20 cellular contexts compared by ENCODE assay signal in the genomic region with DNA sequence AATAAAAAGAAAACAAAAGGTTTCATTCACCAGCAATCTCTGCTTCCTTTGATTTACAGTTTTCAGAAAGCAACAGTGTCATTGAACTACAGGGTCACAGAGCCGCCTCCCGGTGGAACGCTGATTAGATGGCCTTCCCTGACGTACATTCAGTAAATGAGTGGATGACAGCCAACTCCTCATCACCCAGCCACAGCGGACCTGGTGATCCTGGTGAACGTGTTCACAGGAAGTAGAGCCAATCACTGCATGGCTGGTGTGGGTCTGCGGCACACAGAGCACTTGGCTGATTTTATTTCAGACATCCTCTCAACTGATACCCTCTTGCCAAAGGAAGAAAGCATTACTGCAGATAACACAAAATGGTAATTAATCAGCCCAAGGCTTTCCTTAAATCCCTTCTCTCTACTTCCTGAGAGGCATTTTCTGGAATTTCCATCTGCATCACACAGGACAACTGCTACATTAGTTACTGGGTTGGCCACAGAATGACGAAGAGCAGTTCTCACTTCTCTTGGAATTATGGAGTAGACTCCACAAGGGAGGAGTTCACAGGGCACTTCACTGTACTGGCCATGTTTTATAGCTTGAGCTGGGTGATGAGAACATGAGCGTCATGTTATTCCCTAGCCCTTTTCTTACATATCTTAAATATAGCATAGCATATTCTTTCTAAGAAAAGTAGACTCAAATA.
DNase-seq lines count a peak whose midpoint lies in the region; ATAC-seq, FAIRE-seq and TF ChIP-seq lines count a peak whose summit lies in the region.
"Had no signal": no experiment of that assay in that cellular context is flagged by ENCODE, and none has a peak within 500 bp of the region (broad histone marks: within the 10 kb centered on the region; RNA-seq: fewer than 3 reads in every experiment).

No MANE protein-coding gene starts in this region.

- DNase-seq in Right ventricle myocardium inferior (ENCODE audit: missing footprints) (no peak), cardiac septum (ENCODE audit: low spot score) (no peak), HepG2 (ENCODE audit: low spot score) (no peak), aorta (no peak), nucleus accumbens (lab: John Stamatoyannopoulos, UW) (no peak), DMS 273 (lab: John Stamatoyannopoulos, UW; ENCODE audit: unreplicated experiment) (no peak)
- DNase-seq: 8988T; activated CD4-positive, CD25-positive, alpha-beta regulatory T cell; activated CD8-positive, alpha-beta memory T cell treated with anti-CD3 and anti-CD28 coated beads for 24 hours; activated naive CD8-positive, alpha-beta T cell treated with anti-CD3 and anti-CD28 coated beads, Interleukin-2, amount 10 ng/mL, durations not matched to agents 7 days and 5 days; effector CD8-positive, alpha-beta T cell; MV-4-11; NCI-H2081; NCI-H774; stimulated activated naive CD8-positive, alpha-beta T cell treated with anti-CD3 and anti-CD28 coated beads, Interleukin-15, amount 100 ng/mL, for 72 hours had no signal

- 30 to 40% methylated on average over 6 to 7 of the region's 9 CpGs for WGBS in gastroesophageal sphincter (ENCODE audit: low coverage in 1 of 2), 2 donors
- WGBS in HepG2 (ENCODE audit: low lambda C conversion rate), result 3% methylated on average over 9 of the region's 9 CpGs
- WGBS in aorta, 2 donors, result 58 to 67% methylated on average over 9 of the region's 9 CpGs

- intact Hi-C loops in Right ventricle myocardium inferior (cut with DNase I), result no loop called here
- intact Hi-C loops in cardiac septum (cut with DNase I), result no loop called here
- intact Hi-C loops in HepG2 (cut with micrococcal nuclease; ENCODE audit: unreplicated experiment), result no loop called here
- intact Hi-C loops in aorta (cut with DNase I), result no loop called here

- no peak for TF ChIP-seq RAD21 in HepG2 (CRISPR knock-in tag; IDR thresholded peaks at IDR 0.05)

- H3K27me3 ChIP-seq in gastroesophageal sphincter (no peaks in the 10 kb centered on the region), HepG2 (ENCODE audit: control insufficient read depth in 1 of 2, insufficient read depth in 2 of 2, low read length in 2 of 2) (peaks cover 0 to 21% of the 10 kb centered on the region in 2 experiments; a peak in 3 of 5 replicates), aorta (ENCODE audit: control insufficient read depth in 1 of 2, insufficient read depth in 2 of 2, low read length in 1 of 2) (no peaks in the 10 kb centered on the region)
- H3K27me3 ChIP-seq: BLaER1 treated with 17β-estradiol and CSF1 and Interleukin-3, amounts not matched to agents 10 nM and 100 nM; cardiac muscle cell had no signal

- POLR2A ChIA-PET in HepG2 (lab: Yijun Ruan, JAX), result no interaction called here

- in situ Hi-C loops in HepG2 (cut with HindIII; ENCODE audit: extremely low pct_ligation_motif_present, low pct_unique_long_range_greater_than_20kb), result no loop called here

- TF ChIP-seq EP300 in gastroesophageal sphincter (IDR thresholded peaks at IDR 0.05) (no peak), HepG2 (IDR thresholded peaks at IDR 0.05; ENCODE audit: low read depth in 2 of 2, low read length in 2 of 2) (no peak), HepG2 (CRISPR knock-in tag; IDR thresholded peaks at IDR 0.05; ENCODE audit: borderline replicate concordance) (no peak)

- no peak overlapping the region for H3K4me2 ChIP-seq in HepG2 (ENCODE audit: low read depth, low read length)
- H3K4me2 ChIP-seq: BLaER1 treated with 17β-estradiol and CSF1 and Interleukin-3, amounts not matched to agents 10 nM and 100 nM had no signal

- no peak for FAIRE-seq in HepG2 (lab: Jason Lieb, UNC)

- CTCF ChIA-PET in HepG2 (lab: Yijun Ruan, JAX; ENCODE audit: low intra/inter-chr PET ratio, low total read pairs), result no interaction called here

- no peaks in the 10 kb centered on the region for H3K36me3 ChIP-seq in gastroesophageal sphincter
- no peaks in the 10 kb centered on the region for H3K36me3 ChIP-seq in HepG2 (replicated peaks in 1 of 2; ENCODE audit: control insufficient read depth in 1 of 2, insufficient read depth in 2 of 2, low read length in 2 of 2)
- no peaks in the 10 kb centered on the region for H3K36me3 ChIP-seq in aorta (ENCODE audit: control insufficient read depth in 1 of 2, insufficient read depth in 2 of 2, low read length in 1 of 2)
- H3K36me3 ChIP-seq: BLaER1 treated with 17β-estradiol and CSF1 and Interleukin-3, amounts not matched to agents 10 nM and 100 nM; cardiac muscle cell had no signal

- H3K9ac ChIP-seq in HepG2 (ENCODE audit: insufficient read depth, low read depth, low read length), result no peak overlapping the region
- H3K9ac ChIP-seq: BLaER1 treated with 17β-estradiol and CSF1 and Interleukin-3, amounts not matched to agents 10 nM and 100 nM had no signal

- H3K4me1 ChIP-seq in gastroesophageal sphincter (no peaks in the 10 kb centered on the region), HepG2 (ENCODE audit: insufficient read depth, low read length) (no peaks in the 10 kb centered on the region), aorta (ENCODE audit: control insufficient read depth in 1 of 2, insufficient read depth in 2 of 2, low read length in 2 of 2) (no peaks in the 10 kb centered on the region)

- TF ChIP-seq CTCF in gastroesophageal sphincter (IDR thresholded peaks at IDR 0.05), result no peak
- no peak for TF ChIP-seq CTCF in HepG2 (CRISPR knock-in tag; IDR thresholded peaks at IDR 0.05)

- TF ChIP-seq POLR2A in gastroesophageal sphincter (IDR thresholded peaks at IDR 0.05) (no peak), HepG2 (IDR thresholded peaks at IDR 0.05; ENCODE audit: insufficient read depth in 1 of 2, low read depth in 2 of 2, low read length in 2 of 2) (no peak)

- peaks cover 0 to 11% (median 0%) of the 10 kb centered on the region in 3 donors for H3K9me3 ChIP-seq in gastroesophageal sphincter
- H3K9me3 ChIP-seq in HepG2 (ENCODE audit: low read length), result no peaks in the 10 kb centered on the region
- no peaks in the 10 kb centered on the region for H3K9me3 ChIP-seq in aorta (ENCODE audit: control insufficient read depth, low read length)

- no peak overlapping the region for H2AFZ ChIP-seq in HepG2 (ENCODE audit: low read length)

- H4K20me1 ChIP-seq in HepG2 (ENCODE audit: insufficient read depth, low read length), result no peaks in the 10 kb centered on the region
- H4K20me1 ChIP-seq: BLaER1 treated with 17β-estradiol and CSF1 and Interleukin-3, amounts not matched to agents 10 nM and 100 nM had no signal

- H3K79me2 ChIP-seq in HepG2 (ENCODE audit: insufficient read depth, low read length), result no peaks in the 10 kb centered on the region

- H3K4me3 ChIP-seq in gastroesophageal sphincter (no peak overlapping the region), HepG2 (replicated peaks in 1 of 3; ENCODE audit: insufficient read depth in 1 of 3, low read depth in 2 of 3, low read length in 3 of 3) (no peak overlapping the region), aorta (ENCODE audit: low read length in 2 of 2) (no peak overlapping the region)
- H3K4me3 ChIP-seq: BLaER1 treated with 17β-estradiol and CSF1 and Interleukin-3, amounts not matched to agents 10 nM and 100 nM; cardiac muscle cell had no signal

- BruUV-seq in HepG2 (replicated peaks; lab: Mats Ljungman, UMichigan), result no TSS peak

- H3K27ac ChIP-seq in gastroesophageal sphincter, result no peak overlapping the region
- H3K27ac ChIP-seq in HepG2 (ENCODE audit: extremely low read length, insufficient read depth, low read length), result no peak overlapping the region
- no peak overlapping the region for H3K27ac ChIP-seq in aorta (ENCODE audit: low read depth in 1 of 2, low read length in 2 of 2)
- H3K27ac ChIP-seq: BLaER1 treated with 17β-estradiol and CSF1 and Interleukin-3, amounts not matched to agents 10 nM and 100 nM; cardiac muscle cell had no signal

- ATAC-seq in Right ventricle myocardium inferior, result peak; percentile 76
- peak; percentile 63 for ATAC-seq in gastroesophageal sphincter
- peak; percentile 41; the same call in 1 of the 3 replicates for ATAC-seq in HepG2
- ATAC-seq in aorta (ENCODE audit: low FRiP score), result peak; percentile 48
- no peak for ATAC-seq in GM21737 (IDR thresholded peaks at IDR 0.05; ENCODE audit: unreplicated experiment)
- ATAC-seq: Panc1; stimulated activated naive CD8-positive, alpha-beta T cell treated with anti-CD3 and anti-CD28 coated beads, Interleukin-15, amount 100 ng/mL, for 72 hours had no signal

TF ChIP-seq in HepG2, 621 proteins besides CTCF, POLR2A, EP300 and RAD21:
- TF ChIP-seq ZNF256 (CRISPR knock-in tag; conservative IDR thresholded peaks at IDR 0.05) (no peak), STAG1 (CRISPR knock-in tag; IDR thresholded peaks at IDR 0.05) (peak; percentile 30)
